9 cellular contexts compared by ENCODE assay signal in the genomic region with DNA sequence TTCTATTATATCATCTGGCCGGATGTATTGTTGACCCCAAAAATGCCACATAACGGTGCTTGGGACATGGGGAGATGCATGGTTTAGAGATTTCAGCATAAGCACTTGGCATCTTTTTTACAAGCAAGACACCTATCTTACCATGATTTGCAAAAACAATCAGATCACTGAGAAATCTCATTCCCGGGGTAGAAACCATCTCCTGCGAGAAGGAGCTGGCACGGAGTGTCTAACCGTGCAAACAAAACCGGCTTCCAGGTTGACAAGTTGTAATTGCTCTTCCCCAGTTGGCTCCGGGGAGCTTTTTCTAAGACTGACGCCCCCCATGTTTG. TPM values are rescaled to one million over a fixed set of nuclear protein-coding genes. Genes with fewer than 3 reads are reported as not detected.
DNase-seq lines count a peak whose midpoint lies in the region; ATAC-seq and TF ChIP-seq lines count a peak whose summit lies in the region.
"Had no signal": no experiment of that assay in that cellular context is flagged by ENCODE, and none has a peak within 500 bp of the region (broad histone marks: within the 10 kb centered on the region; RNA-seq: fewer than 3 reads in every experiment).

No MANE protein-coding gene starts in this region.

- no peaks in the 10 kb centered on the region for H3K9me2 ChIP-seq in MM.1S (replicated peaks; ENCODE audit: insufficient read depth, low read length)

- H3K9me3 ChIP-seq in MM.1S (replicated peaks; ENCODE audit: insufficient read depth, low read length) (no peaks in the 10 kb centered on the region), duodenal mucosa (ENCODE audit: control insufficient read depth in 1 of 2, low read length in 2 of 2) (no peaks in the 10 kb centered on the region)

- peak overlapping the region; percentile 60; the same call in 1 of the 2 replicates for H3K27ac ChIP-seq in MM.1S (ENCODE audit: low read length)
- H3K27ac ChIP-seq in duodenal mucosa (ENCODE audit: low read depth, low read length) = no peak overlapping the region

- H2AFZ ChIP-seq in MM.1S (ENCODE audit: low read length) = peak overlapping the region; percentile 76; the same call in 1 of the 2 replicates

- no peaks in the 10 kb centered on the region for H3K36me3 ChIP-seq in MM.1S (replicated peaks; ENCODE audit: insufficient read depth, low read length)
- H3K36me3 ChIP-seq in duodenal mucosa (ENCODE audit: control insufficient read depth in 1 of 2, insufficient read depth in 2 of 2, low read length in 2 of 2) = no peaks in the 10 kb centered on the region

- peak overlapping the region; percentile 92 for H3K4me3 ChIP-seq in MM.1S (ENCODE audit: low read length)
- peak overlapping the region; percentile 56 to 63 for H3K4me3 ChIP-seq in duodenal mucosa (ENCODE audit: low read depth in 1 of 2, low read length in 2 of 2)

- H3K4me1 ChIP-seq in MM.1S (ENCODE audit: low read length) (peaks cover 5% of the 10 kb centered on the region; the same call in 1 of the 2 replicates), duodenal mucosa (ENCODE audit: control insufficient read depth in 1 of 2, insufficient read depth in 2 of 2, low read length in 2 of 2) (peaks cover 0 to 8% of the 10 kb centered on the region in 2 donors)

- TF ChIP-seq CTCF in MM.1S (IDR thresholded peaks at IDR 0.05; ENCODE audit: low read length) = no peak

- H3K79me2 ChIP-seq in MM.1S (ENCODE audit: low read length) = no peaks in the 10 kb centered on the region

- H4K20me1 ChIP-seq in MM.1S (ENCODE audit: insufficient read depth, low read length) = no peaks in the 10 kb centered on the region

- in situ Hi-C loops in G401 (cut with HindIII; ENCODE audit: low sequenced_read_pairs) = no loop called here

- peak overlapping the region; percentile 94 for H3K4me2 ChIP-seq in MM.1S (ENCODE audit: low read depth, low read length)

- H3K27me3 ChIP-seq in MM.1S (replicated peaks; ENCODE audit: insufficient read depth, low read length) (no peaks in the 10 kb centered on the region), duodenal mucosa (ENCODE audit: control insufficient read depth in 1 of 2, insufficient read depth in 2 of 2, low read length in 2 of 2) (peaks cover 8 to 31% of the 10 kb centered on the region in 2 donors)

- DNase-seq in G401 (ENCODE audit: low spot score) (peak; percentile 63), MM.1S (no peak), occipital lobe (lab: John Stamatoyannopoulos, UW) (peak; percentile 13), DMS153 treated with DMSO at 0.1 percent for 48 hours (lab: John Stamatoyannopoulos, UW; ENCODE audit: unreplicated experiment) (no peak), SW 1271 (lab: John Stamatoyannopoulos, UW) (no peak)

- H3K9ac ChIP-seq in MM.1S (ENCODE audit: low read length) = peak overlapping the region; percentile 99; the same call in 1 of the 2 replicates
- H3K9ac ChIP-seq in duodenal mucosa (ENCODE audit: low read depth in 1 of 2, low read length in 2 of 2) = peak overlapping the region; percentile 30 to 44

- ATAC-seq in GM21723 (IDR thresholded peaks at IDR 0.05; ENCODE audit: unreplicated experiment) (no peak), GM18519 (IDR thresholded peaks at IDR 0.05; ENCODE audit: low FRiP score, unreplicated experiment) (no peak)

- H3F3A ChIP-seq in MM.1S (ENCODE audit: insufficient read depth, low read length) = peaks cover 31% of the 10 kb centered on the region

RNA-seq across cellular contexts. Expression of gene SLC16A6, which starts 1.0 kb away (rescaled TPM):
- 0.31 and 0.37 TPM in 2 replicates for total RNA-seq in G401 (2014; rRNA removed; shearing (Covaris generic))
- 3.1 TPM for total RNA-seq in occipital lobe
- total RNA-seq: HT-29 had no signal

RNA-seq across cellular contexts. Expression of gene ARSG, which starts 1.4 kb away (rescaled TPM):
- 4.3 and 17.3 TPM in 2 replicates for total RNA-seq in G401 (2014; rRNA removed; shearing (Covaris generic))
- total RNA-seq in occipital lobe = 4.4 TPM

RNA-seq across cellular contexts. Expression of gene AMZ2, which starts 42.1 kb away (rescaled TPM):
- 142 and 144 TPM in 2 replicates for total RNA-seq in G401 (2014; rRNA removed; shearing (Covaris generic))
- 58.2 TPM for total RNA-seq in occipital lobe

Comparison
In these comparisons a context has a peak if more than half of its experiments do, and no peak if none do; other contexts are left out.
1. DNase-seq: peak in G401 (single experiment) and occipital lobe (single experiment); none in MM.1S (single experiment), DMS153 treated with DMSO at 0.1 percent for 48 hours (single experiment) and SW 1271 (0 of 2).